Comparison of ENCODE assay signal across 1 cellular context in the genomic region with DNA sequence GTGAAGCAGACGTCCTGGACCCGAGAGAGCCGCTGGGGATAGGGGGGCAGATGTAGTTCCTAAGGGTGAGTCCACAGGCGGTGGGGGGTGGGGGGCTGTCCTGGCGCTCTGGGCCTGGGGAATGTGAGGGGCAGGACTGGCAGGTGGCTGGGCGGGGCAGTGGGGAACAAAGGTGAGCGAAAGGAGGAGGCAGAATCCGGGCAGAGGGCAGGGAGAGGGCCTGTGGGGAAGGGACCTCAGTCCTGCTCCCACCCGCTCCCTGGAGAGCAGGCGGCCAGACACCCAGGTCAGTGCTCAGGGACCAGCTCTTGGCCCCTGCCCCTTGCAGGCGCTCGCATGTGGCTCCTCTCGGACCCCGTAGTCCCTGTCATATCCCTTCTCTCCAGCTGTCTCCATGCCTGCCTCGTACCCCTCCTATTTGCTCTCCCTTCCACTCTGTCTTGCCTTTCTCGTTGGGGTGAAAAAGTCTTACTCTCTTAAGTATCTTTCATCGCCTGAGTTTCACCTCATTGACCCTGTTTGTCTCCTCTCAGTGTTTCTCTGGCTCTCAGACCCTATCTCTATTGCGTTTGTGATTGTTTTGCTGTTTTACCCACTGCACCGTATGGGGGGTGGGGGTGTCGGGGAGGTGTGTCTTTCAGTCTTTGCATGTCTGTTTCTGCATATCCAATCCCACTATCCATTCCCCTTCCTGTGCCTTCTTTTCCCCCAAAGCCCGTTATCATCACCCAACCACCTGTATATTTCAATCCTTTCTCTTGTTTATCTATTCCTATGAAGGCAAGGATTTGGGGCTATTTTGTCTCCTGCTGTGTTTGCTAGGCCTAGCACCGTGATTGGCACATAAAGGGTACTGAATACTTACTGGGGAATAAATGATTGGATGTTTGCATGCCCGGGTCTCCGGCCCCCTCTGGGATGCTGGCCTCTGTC.
TF ChIP-seq lines count a peak whose summit lies in the region.

No MANE protein-coding gene starts in this region.

TF ChIP-seq in HepG2, 621 proteins besides CTCF, POLR2A, EP300 and RAD21 (continued from another document):
- no peak for TF ChIP-seq PATZ1 (CRISPR knock-in tag; IDR thresholded peaks at IDR 0.05)
- no peak for TF ChIP-seq KLF16 (CRISPR knock-in tag; IDR thresholded peaks at IDR 0.05)
- no peak for TF ChIP-seq FOSL2 (CRISPR knock-in tag; IDR thresholded peaks at IDR 0.05)
- TF ChIP-seq GATAD1 (CRISPR knock-in tag; IDR thresholded peaks at IDR 0.05), result no peak
- TF ChIP-seq ZNF614 (CRISPR knock-in tag; IDR thresholded peaks at IDR 0.05; ENCODE audit: borderline replicate concordance), result no peak
- TF ChIP-seq, protein P1, sequence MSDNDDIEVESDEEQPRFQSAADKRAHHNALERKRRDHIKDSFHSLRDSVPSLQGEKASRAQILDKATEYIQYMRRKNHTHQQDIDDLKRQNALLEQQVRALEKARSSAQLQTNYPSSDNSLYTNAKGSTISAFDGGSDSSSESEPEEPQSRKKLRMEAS (IDR thresholded peaks at IDR 0.05), result no peak
- TF ChIP-seq, protein P2, sequence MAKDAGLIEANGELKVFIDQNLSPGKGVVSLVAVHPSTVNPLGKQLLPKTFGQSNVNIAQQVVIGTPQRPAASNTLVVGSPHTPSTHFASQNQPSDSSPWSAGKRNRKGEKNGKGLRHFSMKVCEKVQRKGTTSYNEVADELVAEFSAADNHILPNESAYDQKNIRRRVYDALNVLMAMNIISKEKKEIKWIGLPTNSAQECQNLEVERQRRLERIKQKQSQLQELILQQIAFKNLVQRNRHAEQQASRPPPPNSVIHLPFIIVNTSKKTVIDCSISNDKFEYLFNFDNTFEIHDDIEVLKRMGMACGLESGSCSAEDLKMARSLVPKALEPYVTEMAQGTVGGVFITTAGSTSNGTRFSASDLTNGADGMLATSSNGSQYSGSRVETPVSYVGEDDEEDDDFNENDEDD (CRISPR knock-in tag; IDR thresholded peaks at IDR 0.05; ENCODE audit: borderline replicate concordance), result no peak
- TF ChIP-seq, protein P3, sequence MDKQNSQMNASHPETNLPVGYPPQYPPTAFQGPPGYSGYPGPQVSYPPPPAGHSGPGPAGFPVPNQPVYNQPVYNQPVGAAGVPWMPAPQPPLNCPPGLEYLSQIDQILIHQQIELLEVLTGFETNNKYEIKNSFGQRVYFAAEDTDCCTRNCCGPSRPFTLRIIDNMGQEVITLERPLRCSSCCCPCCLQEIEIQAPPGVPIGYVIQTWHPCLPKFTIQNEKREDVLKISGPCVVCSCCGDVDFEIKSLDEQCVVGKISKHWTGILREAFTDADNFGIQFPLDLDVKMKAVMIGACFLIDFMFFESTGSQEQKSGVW (CRISPR knock-in tag; IDR thresholded peaks at IDR 0.05; ENCODE audit: borderline replicate concordance), result no peak
- TF ChIP-seq HNF4G (IDR thresholded peaks at IDR 0.05; ENCODE audit: borderline replicate concordance, low read depth, low read length), result peak; percentile 52; the same call in 1 of the 2 replicates
- no peak for TF ChIP-seq HNF4G (CRISPR knock-in tag; IDR thresholded peaks at IDR 0.05; ENCODE audit: borderline replicate concordance, low read depth)
